7 cellular contexts compared by ENCODE assay signal in the genomic region with DNA sequence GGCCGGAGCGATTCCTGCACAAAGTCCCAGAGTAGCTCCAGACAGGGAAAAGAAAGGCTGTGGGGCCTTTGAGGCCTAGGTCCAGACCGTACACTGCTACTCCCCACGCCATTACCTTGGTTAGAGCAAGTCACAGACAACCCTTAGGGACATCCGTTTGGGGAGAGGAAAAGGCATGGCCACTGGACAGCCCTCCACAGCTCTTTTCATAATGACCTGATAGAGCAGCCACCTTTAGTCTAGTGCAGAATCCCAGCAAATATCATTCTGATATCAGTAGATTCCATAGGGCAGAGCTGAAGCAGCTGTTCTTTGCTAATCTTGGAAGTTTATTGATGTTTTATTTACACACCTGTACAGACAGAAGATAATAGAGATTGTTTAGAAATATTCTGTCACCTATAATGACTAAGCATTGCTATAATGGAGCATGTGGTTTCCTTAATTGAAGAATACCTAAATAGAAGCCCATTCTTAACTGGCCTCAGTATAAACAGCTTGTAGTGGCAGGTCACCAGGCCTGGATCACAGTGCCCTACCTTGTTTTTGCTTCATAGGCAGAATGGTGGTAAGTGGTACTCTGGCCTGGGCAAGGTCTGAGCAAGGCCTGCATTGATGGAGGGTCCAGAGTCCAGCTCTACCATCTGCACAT. TPM values are rescaled to one million over a fixed set of nuclear protein-coding genes. Genes with fewer than 3 reads are reported as not detected.
DNase-seq lines count a peak whose midpoint lies in the region; ATAC-seq, FAIRE-seq and TF ChIP-seq lines count a peak whose summit lies in the region.

No MANE protein-coding gene starts in this region.

- H3K4me3 ChIP-seq in SJSA1 (no peak overlapping the region), right cardiac atrium (ENCODE audit: low read length) (no peak overlapping the region)

- ATAC-seq in right cardiac atrium, result no peak
- no peak for ATAC-seq in stimulated activated naive CD8-positive, alpha-beta T cell treated with anti-CD3 and anti-CD28 coated beads, Interleukin-15, amount 100 ng/mL, for 72 hours

- FAIRE-seq in GM12891 (lab: Jason Lieb, UNC), result no peak

- TF ChIP-seq POLR2A in GM12891 (IDR thresholded peaks at IDR 0.05; ENCODE audit: low read depth, low read length), result no peak

- H3K9me3 ChIP-seq in SJSA1 (replicated peaks) (no peaks in the 10 kb centered on the region), right cardiac atrium (ENCODE audit: control insufficient read depth, low read length) (no peaks in the 10 kb centered on the region)

- peak overlapping the region; percentile 74 for H3K27ac ChIP-seq in SJSA1
- peak overlapping the region; percentile 96 for H3K27ac ChIP-seq in right cardiac atrium (ENCODE audit: low read length)

- H3K4me1 ChIP-seq in SJSA1 (replicated peaks), result peaks cover 83% of the 10 kb centered on the region
- peaks cover 40% of the 10 kb centered on the region for H3K4me1 ChIP-seq in right cardiac atrium (ENCODE audit: control insufficient read depth, insufficient read depth, low read length)

- H3K27me3 ChIP-seq in SJSA1 (replicated peaks) (no peaks in the 10 kb centered on the region), right cardiac atrium (ENCODE audit: control insufficient read depth, insufficient read depth) (no peaks in the 10 kb centered on the region)

- H3K9me3 Mint-ChIP-seq in stimulated activated naive CD8-positive, alpha-beta T cell treated with anti-CD3 and anti-CD28 coated beads, Interleukin-15, amount 100 ng/mL, for 72 hours, result no peaks in the 10 kb centered on the region

- H3K4me3 Mint-ChIP-seq in stimulated activated naive CD8-positive, alpha-beta T cell treated with anti-CD3 and anti-CD28 coated beads, Interleukin-15, amount 100 ng/mL, for 72 hours, result peak overlapping the region in 1 of 2 donors; percentile 45

- no peaks in the 10 kb centered on the region; the same call in 1 of the 2 replicates for H3K36me3 ChIP-seq in SJSA1

- peak; percentile 76 for DNase-seq in HT-29 (ENCODE audit: low spot score)
- DNase-seq in SJSA1 (ENCODE audit: low read depth in 1 of 2, low spot score in 2 of 2), result peak in 1 of 2 experiments; percentile 18
- no peak for DNase-seq in right cardiac atrium
- DNase-seq in stimulated activated naive CD8-positive, alpha-beta T cell treated with anti-CD3 and anti-CD28 coated beads, Interleukin-15, amount 100 ng/mL, for 72 hours, result no peak
- no peak for DNase-seq in GM12891 (ENCODE audit: insufficient read length, low spot score)
- DNase-seq in NCI-H2227 treated with DMSO at 0.1 percent for 48 hours (lab: John Stamatoyannopoulos, UW), result no peak
- DNase-seq in activated CD8-positive, alpha-beta memory T cell treated with anti-CD3 and anti-CD28 coated beads, Interleukin-2, amount 50 U/mL, for 4 hours, result no peak

- intact Hi-C loops in right cardiac atrium (cut with DNase I), result no loop called here

- peaks cover 98% of the 10 kb centered on the region for H3K4me1 Mint-ChIP-seq in stimulated activated naive CD8-positive, alpha-beta T cell treated with anti-CD3 and anti-CD28 coated beads, Interleukin-15, amount 100 ng/mL, for 72 hours

- WGBS in right cardiac atrium, result 73% methylated on average over 5 of the region's 5 CpGs

- H3K27ac Mint-ChIP-seq in stimulated activated naive CD8-positive, alpha-beta T cell treated with anti-CD3 and anti-CD28 coated beads, Interleukin-15, amount 100 ng/mL, for 72 hours, result peak overlapping the region; percentile 28 to 94

- H3K27me3 Mint-ChIP-seq in stimulated activated naive CD8-positive, alpha-beta T cell treated with anti-CD3 and anti-CD28 coated beads, Interleukin-15, amount 100 ng/mL, for 72 hours, result no peaks in the 10 kb centered on the region

TF ChIP-seq in GM12891, 5 proteins besides CTCF, POLR2A, EP300 and RAD21:
- no peak for TF ChIP-seq TAF1 (IDR thresholded peaks at IDR 0.05; ENCODE audit: low read depth, low read length)
- no peak for TF ChIP-seq POLR2AphosphoS5 (IDR thresholded peaks at IDR 0.05; ENCODE audit: low read depth, low read length)
- TF ChIP-seq POU2F2 (IDR thresholded peaks at IDR 0.05; ENCODE audit: low read depth, low read length), result no peak
- no peak for TF ChIP-seq SPI1 (IDR thresholded peaks at IDR 0.05; ENCODE audit: low read depth, low read length)
- no peak for TF ChIP-seq PAX5 (IDR thresholded peaks at IDR 0.05; ENCODE audit: insufficient read depth, low read length, severe bottlenecking)

RNA-seq across cellular contexts. Expression of gene OGDH, which starts 27.9 kb away (rescaled TPM):
- total RNA-seq in HT-29 (2014; rRNA removed; shearing (Covaris generic)), result 72.0 and 81.6 TPM in 2 replicates
- 38.4 and 51.3 TPM in 2 replicates for total RNA-seq in SJSA1 (2014; rRNA removed; shearing (Covaris generic))
- total RNA-seq in right cardiac atrium, result 100 to 1,000 TPM; 347 to 406 (median 380) TPM
- polyA plus RNA-seq in right cardiac atrium, result 168 TPM
- polyA plus RNA-seq in GM12891 (2012; ENCODE audit: low read depth, missing spikeins), result 42.5 TPM

RNA-seq across cellular contexts. Expression of gene TMED4, which starts 52.3 kb away (rescaled TPM):
- total RNA-seq in HT-29 (2014; rRNA removed; shearing (Covaris generic)), result 119 and 134 TPM in 2 replicates
- total RNA-seq in SJSA1 (2014; rRNA removed; shearing (Covaris generic)), result 108 and 164 TPM in 2 replicates
- 10 to 100 TPM; 63.2 to 75.2 (median 66.6) TPM for total RNA-seq in right cardiac atrium
- 63.9 TPM for polyA plus RNA-seq in right cardiac atrium
- polyA plus RNA-seq in GM12891 (2012; ENCODE audit: low read depth, missing spikeins), result 32.4 TPM
